In genomic region chr6:149454405-149454848, GRCh38 we compare ENCODE assay signal across 8 cellular contexts. TPM values are rescaled to one million over a fixed set of nuclear protein-coding genes. Genes with fewer than 3 reads are reported as not detected.
DNase-seq lines count a peak whose midpoint lies in the region; ATAC-seq and TF ChIP-seq lines count a peak whose summit lies in the region.

No MANE protein-coding gene starts in this region.

- TF ChIP-seq POLR2A in ovary (IDR thresholded peaks at IDR 0.05), result no peak

- H3K4me1 ChIP-seq in RWPE2 (ENCODE audit: insufficient read depth, poor library complexity, severe bottlenecking) (peaks cover 5% of the 10 kb centered on the region), ovary (ENCODE audit: insufficient read depth) (peaks cover 12% of the 10 kb centered on the region)

- DNase-seq in DMS79 (lab: John Stamatoyannopoulos, UW) (peak; percentile 83), RWPE2 (ENCODE audit: low spot score) (no peak), fibroblast of pulmonary artery (ENCODE audit: low read depth) (peak; percentile 98), ovary (peak; percentile 95 to 99 (median 97)), NCI-H1417 (lab: John Stamatoyannopoulos, UW) (no peak), iPS-NIHi7 (ENCODE audit: extremely low spot score) (no peak)

- H3K4me3 ChIP-seq in RWPE2 (ENCODE audit: severe bottlenecking) (no peak overlapping the region), fibroblast of pulmonary artery (replicated peaks; ENCODE audit: low read depth, low read length) (no peak overlapping the region), ovary (no peak overlapping the region)

- 1 to 3% (median 1%) methylated on average over 15 of the region's 15 CpGs for WGBS in ovary, 3 donors

- H3K27me3 ChIP-seq in RWPE2 (ENCODE audit: insufficient read depth, poor library complexity, severe bottlenecking) (peaks cover 3% of the 10 kb centered on the region), ovary (no peaks in the 10 kb centered on the region)

- no peak overlapping the region for H3K27ac ChIP-seq in RWPE2 (ENCODE audit: poor library complexity, severe bottlenecking)
- peak overlapping the region in 1 of 2 donors; percentile 17 for H3K27ac ChIP-seq in ovary

- H3K9me3 ChIP-seq in RWPE2 (ENCODE audit: severe bottlenecking) (no peaks in the 10 kb centered on the region), ovary (no peaks in the 10 kb centered on the region)

- TF ChIP-seq CTCF in RWPE2 (IDR thresholded peaks at IDR 0.05; ENCODE audit: poor library complexity, severe bottlenecking) (no peak), fibroblast of pulmonary artery (IDR thresholded peaks at IDR 0.05; ENCODE audit: low read length, missing control alignments) (no peak), ovary (IDR thresholded peaks at IDR 0.05) (no peak)

- TF ChIP-seq EP300 in ovary (IDR thresholded peaks at IDR 0.05), result no peak

- ATAC-seq in RWPE2 (ENCODE audit: low read depth) (peak; percentile 76), GM21723 (IDR thresholded peaks at IDR 0.05; ENCODE audit: unreplicated experiment) (no peak), GM18861 (IDR thresholded peaks at IDR 0.05; ENCODE audit: unreplicated experiment) (no peak)

- no peaks in the 10 kb centered on the region for H3K36me3 ChIP-seq in RWPE2 (ENCODE audit: low read depth)
- no peaks in the 10 kb centered on the region for H3K36me3 ChIP-seq in ovary

- intact Hi-C loops in ovary (cut with DNase I), result no loop called here

RNA-seq across cellular contexts. Expression of gene ZC3H12D, which starts 30.4 kb away (rescaled TPM):
- total RNA-seq in ovary, result 1 to 10 TPM in 1 of 7 donors, under 1 TPM in 6; 0.15 to 1.3 (median 0.60) TPM
- under 1 TPM; 0.18 to 0.45 TPM for polyA plus RNA-seq in ovary

RNA-seq across cellular contexts. Expression of gene SUMO4, which starts 54.4 kb away (rescaled TPM):
- 1 to 10 TPM; 1.2 to 5.0 (median 3.4) TPM for total RNA-seq in ovary
- polyA plus RNA-seq in ovary, result under 1 TPM; 0.11 to 0.53 TPM

Comparison
In these comparisons a context has a peak if more than half of its experiments do, and no peak if none do; other contexts are left out.
1. DNase-seq: peak in DMS79 (single experiment), fibroblast of pulmonary artery (single experiment) and ovary (5 of 5); none in RWPE2 (single experiment), NCI-H1417 (0 of 3) and iPS-NIHi7 (single experiment).